In genomic region chr11:134254433-134254832, GRCh38 we compare ENCODE assay signal across 9 cellular contexts. TPM values are rescaled to one million over a fixed set of nuclear protein-coding genes. Genes with fewer than 3 reads are reported as not detected.
A peak's percentile ranks its signal among the peaks of the same experiment; 100 is the strongest.
DNase-seq lines count a peak whose midpoint lies in the region; ATAC-seq and TF ChIP-seq lines count a peak whose summit lies in the region.
"Had no signal": no experiment of that assay in that cellular context is flagged by ENCODE, and none has a peak within 500 bp of the region (broad histone marks: within the 10 kb centered on the region; RNA-seq: fewer than 3 reads in every experiment).

No MANE protein-coding gene starts in this region.

- H3K4me3 ChIP-seq in H7 (ENCODE audit: insufficient read depth, low read depth, low read length) (peak overlapping the region; percentile 87; the same call in 1 of the 2 replicates), SK-N-MC (peak overlapping the region; percentile 93), fibroblast of pulmonary artery (replicated peaks; ENCODE audit: low read depth, low read length) (peak overlapping the region; percentile 82), skeletal muscle cell (ENCODE audit: low read depth, low read length) (peak overlapping the region; percentile 92)

- no peaks in the 10 kb centered on the region for H3K27me3 ChIP-seq in H7 (ENCODE audit: control insufficient read depth, insufficient read depth, low read length)

- peak overlapping the region; percentile 81 for H3K9ac ChIP-seq in SK-N-MC (ENCODE audit: insufficient read length)

- ATAC-seq in sciatic nerve, result no peak

- H3K9me3 ChIP-seq in SK-N-MC (ENCODE audit: low read depth, low read length), result no peaks in the 10 kb centered on the region

- no peak for TF ChIP-seq CTCF in fibroblast of pulmonary artery (IDR thresholded peaks at IDR 0.05; ENCODE audit: low read length, missing control alignments)

- no peak overlapping the region for H3K27ac ChIP-seq in SK-N-MC

- intact Hi-C loops in sciatic nerve (cut with DNase I), result no loop called here

- H3K36me3 ChIP-seq in H7 (replicated peaks; ENCODE audit: control insufficient read depth, insufficient read depth, low read length) (peaks cover 19% of the 10 kb centered on the region), SK-N-MC (ENCODE audit: insufficient read depth, low read length) (peaks cover 21% of the 10 kb centered on the region; the same call in 1 of the 2 replicates)

- DNase-seq in H7, result no peak
- DNase-seq in SK-N-MC (ENCODE audit: low read depth, low spot score), result no peak
- no peak for DNase-seq in fibroblast of pulmonary artery (ENCODE audit: low read depth)
- DNase-seq in skeletal muscle cell (ENCODE audit: low read depth), result no peak
- no peak for DNase-seq in GM03348 (ENCODE audit: low spot score)
- no peak for DNase-seq in middle frontal gyrus (ENCODE audit: extremely low spot score, low spot score)
- DNase-seq in DMS53 (lab: John Stamatoyannopoulos, UW), result no peak
- no peak for DNase-seq in sciatic nerve (ENCODE audit: low spot score)
- DNase-seq: KBM-7 had no signal

RNA-seq across cellular contexts. Expression of gene ACAD8, which starts 1.1 kb away (rescaled TPM):
- 44.2 TPM in 2 replicates for total RNA-seq in H7 (2014; rRNA removed; shearing (Covaris generic))
- total RNA-seq in sciatic nerve, result 24.2 TPM

RNA-seq across cellular contexts. Expression of gene THYN1, which starts 1.3 kb away (rescaled TPM):
- total RNA-seq in H7 (2014; rRNA removed; shearing (Covaris generic)), result 114 and 117 TPM in 2 replicates
- 34.9 TPM for total RNA-seq in sciatic nerve

RNA-seq across cellular contexts. Expression of gene GLB1L3, which starts 21.7 kb away (rescaled TPM):
- total RNA-seq in H7 (2014; rRNA removed; shearing (Covaris generic)), result 24.0 and 35.0 TPM in 2 replicates
- not detected for total RNA-seq in sciatic nerve

RNA-seq across cellular contexts. Expression of gene VPS26B, which starts 30.0 kb away (rescaled TPM):
- total RNA-seq in H7 (2014; rRNA removed; shearing (Covaris generic)), result 25.3 and 26.8 TPM in 2 replicates
- 39.1 TPM for total RNA-seq in sciatic nerve

RNA-seq across cellular contexts. Expression of gene NCAPD3, which starts 30.7 kb away (rescaled TPM):
- 54.9 and 68.2 TPM in 2 replicates for total RNA-seq in H7 (2014; rRNA removed; shearing (Covaris generic))
- total RNA-seq in sciatic nerve, result 14.2 TPM

Comparison
In these comparisons a context has a peak if more than half of its experiments do, and no peak if none do; other contexts are left out.
1. RNA of gene GLB1L3, which starts 21.7 kb away (total RNA-seq): 24.0 to 35.0 TPM in H7; not detected in sciatic nerve (single experiment); every median in the first group is over 10 times any median in the second.
2. Peak in every context shown above with its lines, with median percentiles within 50 percentile points of each other: H3K4me3 ChIP-seq.